24 cellular contexts compared by ENCODE assay signal in the genomic region with DNA sequence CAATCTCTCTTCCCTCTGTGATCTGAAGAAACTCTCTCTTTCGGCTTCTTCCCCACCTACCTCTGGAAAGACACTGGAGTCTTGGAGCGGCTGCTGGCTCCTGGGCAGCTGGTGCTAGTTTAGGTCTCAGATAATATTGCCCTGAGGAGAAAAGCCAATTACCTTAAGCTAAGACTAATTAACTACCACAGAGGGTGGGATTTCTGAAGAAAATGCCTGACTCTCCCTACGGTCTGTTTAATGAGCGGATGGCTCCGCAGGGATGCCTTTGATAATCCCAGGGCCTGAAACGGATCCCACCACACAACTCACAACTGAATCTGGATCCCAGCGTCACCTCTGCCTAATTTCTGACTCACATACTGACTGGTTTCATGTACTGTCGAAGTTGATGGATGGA.
"Had no signal": no experiment of that assay in that cellular context is flagged by ENCODE, and none has a peak within 500 bp of the region (broad histone marks: within the 10 kb centered on the region; RNA-seq: fewer than 3 reads in every experiment).

No MANE protein-coding gene starts in this region.

- H3K36me3 ChIP-seq: transverse colon had no signal

- H3K36me3 Mint-ChIP-seq: activated CD4-positive, alpha-beta memory T cell treated with anti-CD3 and anti-CD28 coated beads for 36 hours; activated naive CD8-positive, alpha-beta T cell; mesothelial cell of epicardium; naive B cell had no signal

- H3K9me3 ChIP-seq: transverse colon had no signal

- H3K9me3 Mint-ChIP-seq: central memory CD8-positive, alpha-beta T cell; mesothelial cell of epicardium had no signal

- H3K4me1 ChIP-seq: transverse colon had no signal

- H3K4me3 Mint-ChIP-seq: activated CD4-positive, alpha-beta memory T cell treated with anti-CD3 and anti-CD28 coated beads for 36 hours; activated naive CD8-positive, alpha-beta T cell; activated T-cell treated with anti-CD3 and anti-CD28 coated beads, Interleukin-2, amount 50 U/mL, for 72 hours; central memory CD8-positive, alpha-beta T cell; dendritic cell treated with granulocyte-macrophage colony-stimulating factor and Interleukin-4, amounts not matched to agents 40 ng/mL and 50 ng/mL, for 4 days; mesothelial cell of epicardium; naive B cell had no signal

- H3K4me1 Mint-ChIP-seq: central memory CD8-positive, alpha-beta T cell; mesothelial cell of epicardium; naive B cell had no signal

- H3K27ac ChIP-seq: hepatocyte, transverse colon, VCaP had no signal

- H3K27ac Mint-ChIP-seq: activated CD4-positive, alpha-beta memory T cell treated with anti-CD3 and anti-CD28 coated beads for 36 hours; activated naive CD8-positive, alpha-beta T cell; activated T-cell treated with anti-CD3 and anti-CD28 coated beads, Interleukin-2, amount 50 U/mL, for 72 hours; dendritic cell treated with granulocyte-macrophage colony-stimulating factor and Interleukin-4, amounts not matched to agents 40 ng/mL and 50 ng/mL, for 4 days; mesothelial cell of epicardium; naive B cell had no signal

- ATAC-seq: activated CD4-positive, CD25-positive, alpha-beta regulatory T cell treated with anti-CD3 and anti-CD28 coated beads, Interleukin-2, amount 50 U/mL, for 24 hours; activated T-cell treated with anti-CD3 and anti-CD28 coated beads, Interleukin-2, amount 50 U/mL, for 72 hours; left cardiac atrium; right cardiac atrium had no signal

- DNase-seq: activated CD4-positive, alpha-beta memory T cell treated with anti-CD3 and anti-CD28 coated beads for 36 hours; activated CD4-positive, alpha-beta T cell treated with anti-CD3 and anti-CD28 coated beads for 48 hours; activated effector memory CD4-positive, alpha-beta T cell treated with Interleukin-2 at 50 U/mL for 16 hours; activated naive CD4-positive, alpha-beta T cell treated with Interleukin-2 at 50 U/mL for 16 hours; activated T-cell treated with anti-CD3 and anti-CD28 coated beads for 4 hours; activated T-cell treated with anti-CD3 and anti-CD28 coated beads, Interleukin-2, amount 50 U/mL, for 72 hours; anterior cingulate cortex; effector CD4-positive, alpha-beta T cell; left cardiac atrium; mammary epithelial cell; naive B cell; occipital lobe; right cardiac atrium; stimulated activated CD4-positive, alpha-beta T cell treated with anti-CD3 and anti-CD28 coated beads, Interleukin-15, amount 100 ng/mL, for 24 hours; stimulated activated CD4-positive, alpha-beta T cell treated with anti-CD3 and anti-CD28 coated beads, Interleukin-2, amount 100 ng/mL, for 24 hours; stimulated activated naive CD4-positive, alpha-beta T cell treated with Interleukin-2 at 50 U/mL for 16 hours; transverse colon had no signal

- H3K4me3 ChIP-seq: hepatocyte, transverse colon had no signal
